In genomic region chr16:67719048-67719777, GRCh38 we compare ENCODE assay signal across 8 cellular contexts. TPM values are rescaled to one million over a fixed set of nuclear protein-coding genes. Genes with fewer than 3 reads are reported as not detected.
A peak's percentile ranks its signal among the peaks of the same experiment; 100 is the strongest.
DNase-seq lines count a peak whose midpoint lies in the region; ATAC-seq and TF ChIP-seq lines count a peak whose summit lies in the region.

Gene GFOD2, minus strand, starts transcription at chr16:67719316. Its CDS starts 33,601 bp downstream, at chr16:67685715.

- H3K27me3 ChIP-seq in NT2/D1 (ENCODE audit: insufficient read depth, insufficient read length) (peaks cover 4% of the 10 kb centered on the region), endodermal cell (ENCODE audit: control insufficient read depth, insufficient read depth, low read length, poor library complexity, severe bottlenecking) (no peaks in the 10 kb centered on the region)

- H3K4me3 Mint-ChIP-seq in endodermal cell = peak within 1 kb of the TSS; percentile 79

- peaks cover 2% of the 10 kb centered on the region for H3K4me1 ChIP-seq in NT2/D1 (ENCODE audit: insufficient read depth, insufficient read length)
- no peaks in the 10 kb centered on the region for H3K4me1 ChIP-seq in endodermal cell (ENCODE audit: control insufficient read depth, insufficient read depth, low read length)
- peaks cover 16% of the 10 kb centered on the region for H3K4me1 ChIP-seq in mesodermal cell (ENCODE audit: control insufficient read depth, insufficient read depth, low read length, poor library complexity, severe bottlenecking)

- peak; percentile 32 for TF ChIP-seq CTCF in endodermal cell (conservative IDR thresholded peaks at IDR 0.05)

- peaks cover 12% of the 10 kb centered on the region for H3K36me3 ChIP-seq in NT2/D1 (ENCODE audit: insufficient read depth, insufficient read length, low read length)
- peaks cover 9% of the 10 kb centered on the region for H3K36me3 ChIP-seq in endodermal cell (ENCODE audit: control insufficient read depth, insufficient read depth, low read length)
- H3K36me3 ChIP-seq in mesodermal cell (ENCODE audit: control insufficient read depth, insufficient read depth, low read length) = peaks cover 20% of the 10 kb centered on the region

- peaks cover 11% of the 10 kb centered on the region for H3K36me3 Mint-ChIP-seq in endodermal cell (ENCODE audit: low read depth)

- ATAC-seq in GM21367 (IDR thresholded peaks at IDR 0.05; ENCODE audit: unreplicated experiment) = peak; percentile 62

- DNase-seq in COR-L47 (lab: John Stamatoyannopoulos, UW) (peak; percentile 95), HUDEP-2 (lab: John Stamatoyannopoulos, UW; ENCODE audit: unreplicated experiment in 76 of 76) (peak in 75 of 76 experiments; percentile 28 to 97 (median 92)), NT2/D1 (ENCODE audit: low read depth, low spot score) (peak; percentile 94), endodermal cell (peak; percentile 99)
- peak; percentile 93 for DNase-seq in activated CD8-positive, alpha-beta memory T cell treated with anti-CD3 and anti-CD28 coated beads, Interleukin-2, amount 50 U/mL, for 1 hour (ENCODE audit: extremely low read depth)
- DNase-seq in stimulated activated CD8-positive, alpha-beta memory T cell treated with anti-CD3 and anti-CD28 coated beads, Interleukin-15, amount 100 ng/mL, for 4 hours (ENCODE audit: low read depth in 2 of 2) = peak; percentile 93 to 95

- H3K27ac ChIP-seq in endodermal cell (ENCODE audit: low read depth, low read length) = no peak within 1 kb of the TSS
- H3K27ac ChIP-seq in mesodermal cell (ENCODE audit: low read depth, low read length, severe bottlenecking) = peak within 1 kb of the TSS; percentile 83

- H3K27me3 Mint-ChIP-seq in endodermal cell (ENCODE audit: insufficient read depth) = no peaks in the 10 kb centered on the region

- H3K9ac ChIP-seq in NT2/D1 (ENCODE audit: insufficient read length, low read depth) (peak within 1 kb of the TSS; percentile 92), endodermal cell (ENCODE audit: extremely low read depth, low read length, poor library complexity, severe bottlenecking) (peak within 1 kb of the TSS; percentile 65)

- H3K4me1 Mint-ChIP-seq in endodermal cell = peaks cover 24% of the 10 kb centered on the region

- H3K9me3 Mint-ChIP-seq in endodermal cell = no peaks in the 10 kb centered on the region

- WGBS in endodermal cell (ENCODE audit: insufficient coverage in 1 of 2, insufficient read length in 1 of 2), 2 experiments = 0 to 1% methylated on average over 29 to 59 of the region's 59 CpGs
- WGBS in mesodermal cell (ENCODE audit: insufficient coverage in 2 of 2), 2 experiments = 0% methylated on average over 54 to 57 of the region's 59 CpGs

- peak within 1 kb of the TSS; percentile 82 for H3K4me3 ChIP-seq in NT2/D1 (ENCODE audit: insufficient read length, low read depth)
- H3K4me3 ChIP-seq in endodermal cell (ENCODE audit: low read length) = peak within 1 kb of the TSS; percentile 87
- H3K4me3 ChIP-seq in mesodermal cell (ENCODE audit: extremely low read depth, insufficient read depth, low read length, poor library complexity, severe bottlenecking) = peak within 1 kb of the TSS; percentile 92

- H3K9me3 ChIP-seq in NT2/D1 (ENCODE audit: insufficient read depth, low read length) (no peaks in the 10 kb centered on the region), endodermal cell (ENCODE audit: control insufficient read depth, low read length) (no peaks in the 10 kb centered on the region), mesodermal cell (ENCODE audit: control insufficient read depth, low read length) (no peaks in the 10 kb centered on the region)

- H3K27ac Mint-ChIP-seq in endodermal cell = peak within 1 kb of the TSS; percentile 92

RNA-seq across cellular contexts. Expression of gene GFOD2, which starts in this region (rescaled TPM):
- total RNA-seq in endodermal cell = 10 to 100 TPM; 18.2 to 21.2 TPM
- polyA plus RNA-seq in endodermal cell (2013, experiment 1 of 2) = 20.6 TPM
- polyA plus RNA-seq in endodermal cell (2013, experiment 2 of 2) = 21.5 TPM
- 13.3 TPM for polyA plus RNA-seq in mesodermal cell (2013, experiment 1 of 2)
- 12.3 TPM for polyA plus RNA-seq in mesodermal cell (2013, experiment 2 of 2)
